Comparison of ENCODE assay signal across 17 cellular contexts in the genomic region with DNA sequence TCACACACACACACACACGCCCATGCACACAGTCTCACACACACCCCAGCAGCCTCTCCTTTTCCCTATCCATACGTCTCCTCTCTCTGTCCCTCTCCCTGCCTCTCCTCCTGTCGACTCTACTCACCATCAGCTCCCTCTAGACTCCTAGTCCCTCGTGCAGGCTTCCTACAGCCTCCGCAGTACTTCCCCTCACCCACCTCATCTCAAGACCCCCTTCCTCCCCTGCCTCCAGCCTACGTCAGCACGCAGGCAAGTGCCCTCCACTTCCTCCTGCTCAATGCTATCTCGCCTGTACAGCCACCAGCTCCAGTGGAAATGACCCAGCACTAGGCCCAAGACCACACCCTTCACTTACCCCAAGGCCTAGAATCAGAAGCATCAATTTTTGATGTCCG. TPM values are rescaled to one million over a fixed set of nuclear protein-coding genes. Genes with fewer than 3 reads are reported as not detected.
DNase-seq lines count a peak whose midpoint lies in the region; ATAC-seq, FAIRE-seq and TF ChIP-seq lines count a peak whose summit lies in the region.
"Had no signal": no experiment of that assay in that cellular context is flagged by ENCODE, and none has a peak within 500 bp of the region (broad histone marks: within the 10 kb centered on the region; RNA-seq: fewer than 3 reads in every experiment).

No MANE protein-coding gene starts in this region.

- POLR2A ChIA-PET in K562 (lab: Yijun Ruan, JAX), result interaction anchor here (0.6 to 2.4 kb wide), 2 partner anchors 11 to 478 kb away, joined by 4 to 10 read pairs; no protein-coding TSS in a partner anchor

- CTCF ChIA-PET in K562 (lab: Yijun Ruan, JAX; ENCODE audit: low intra/inter-chr PET ratio), result interaction anchor here (0.5 kb wide), 1 partner anchor 144 kb away, joined by 3 read pairs; no protein-coding TSS in a partner anchor

- WGBS in K562 (ENCODE audit: insufficient coverage, low coverage, missing lambda C conversion rate), result 18% methylated on average over 9 of the region's 9 CpGs

- H3K9me2 ChIP-seq in OCI-LY1 (ENCODE audit: low read depth, low read length), result no peaks in the 10 kb centered on the region

- peaks cover 46% of the 10 kb centered on the region for H3K4me1 Mint-ChIP-seq in activated CD4-positive, alpha-beta T cell treated with anti-CD3 and anti-CD28 coated beads, Interleukin-2, amount 10 ng/mL, durations not matched to agents 24 days and 14 days
- peaks cover 55% of the 10 kb centered on the region for H3K4me1 Mint-ChIP-seq in stimulated activated effector memory CD8-positive, alpha-beta T cell treated with anti-CD3 and anti-CD28 coated beads, Interleukin-12 subunit alpha, Interleukin-12 subunit beta, amount 100 ng/mL, for 72 hours

- H3K79me2 ChIP-seq in OCI-LY1 (ENCODE audit: insufficient read depth, low read length) (no peaks in the 10 kb centered on the region), K562 (ENCODE audit: control insufficient read depth, insufficient read depth, low read length) (no peaks in the 10 kb centered on the region)

- peak overlapping the region; percentile 80 for H3K4me3 Mint-ChIP-seq in activated CD4-positive, alpha-beta T cell treated with anti-CD3 and anti-CD28 coated beads, Interleukin-2, amount 10 ng/mL, durations not matched to agents 24 days and 14 days
- peak overlapping the region; percentile 53 for H3K4me3 Mint-ChIP-seq in stimulated activated effector memory CD8-positive, alpha-beta T cell treated with anti-CD3 and anti-CD28 coated beads, Interleukin-12 subunit alpha, Interleukin-12 subunit beta, amount 100 ng/mL, for 72 hours

- H2AFZ ChIP-seq in OCI-LY1 (ENCODE audit: low read length) (no peak overlapping the region), K562 (ENCODE audit: low read depth, low read length) (peak overlapping the region; percentile 78)

- H4K20me1 ChIP-seq in OCI-LY1 (ENCODE audit: insufficient read depth, low read length) (no peaks in the 10 kb centered on the region), K562 (replicated peaks; ENCODE audit: control insufficient read depth, insufficient read depth, low read length) (no peaks in the 10 kb centered on the region)

- peak; percentile 84 for FAIRE-seq in K562 (lab: Jason Lieb, UNC)

- H3K9me3 ChIP-seq in OCI-LY1 (ENCODE audit: low read length) (no peaks in the 10 kb centered on the region), K562 (replicated peaks; ENCODE audit: control insufficient read depth, insufficient read depth, low read depth, low read length) (no peaks in the 10 kb centered on the region)
- H3K9me3 ChIP-seq: thoracic aorta had no signal

- peak overlapping the region; percentile 94 for H3K27ac Mint-ChIP-seq in activated CD4-positive, alpha-beta T cell treated with anti-CD3 and anti-CD28 coated beads, Interleukin-2, amount 10 ng/mL, durations not matched to agents 24 days and 14 days
- H3K27ac Mint-ChIP-seq in stimulated activated effector memory CD8-positive, alpha-beta T cell treated with anti-CD3 and anti-CD28 coated beads, Interleukin-12 subunit alpha, Interleukin-12 subunit beta, amount 100 ng/mL, for 72 hours, result peak overlapping the region; percentile 95

- BruUV-seq in K562 (replicated peaks; lab: Mats Ljungman, UMichigan), result no TSS peak

- H3K4me1 ChIP-seq in OCI-LY1 (ENCODE audit: insufficient read depth, low read length, severe bottlenecking) (peaks cover 27% of the 10 kb centered on the region), K562 (replicated peaks in 1 of 2; ENCODE audit: control insufficient read depth in 2 of 2, insufficient read depth in 2 of 2, low read length in 2 of 2) (peaks cover 21 to 38% of the 10 kb centered on the region in 2 experiments)

- TF ChIP-seq EP300 in K562 (IDR thresholded peaks at IDR 0.05; ENCODE audit: low read length), result peak; percentile 65; the same call in 1 of the 2 replicates

- no peaks in the 10 kb centered on the region for H3K9me1 ChIP-seq in K562 (ENCODE audit: control insufficient read depth, insufficient read depth, low read length)

- H3K36me3 ChIP-seq in OCI-LY1 (ENCODE audit: insufficient read depth, low read length), result no peaks in the 10 kb centered on the region
- H3K36me3 ChIP-seq in K562 (ENCODE audit: control insufficient read depth, insufficient read depth, low read length), result no peaks in the 10 kb centered on the region
- H3K36me3 ChIP-seq: thoracic aorta, WERI-Rb-1 had no signal

- H3K36me3 Mint-ChIP-seq in activated CD4-positive, alpha-beta T cell treated with anti-CD3 and anti-CD28 coated beads, Interleukin-2, amount 10 ng/mL, durations not matched to agents 24 days and 14 days (ENCODE audit: low read depth), result peaks cover 14% of the 10 kb centered on the region
- H3K36me3 Mint-ChIP-seq in stimulated activated effector memory CD8-positive, alpha-beta T cell treated with anti-CD3 and anti-CD28 coated beads, Interleukin-12 subunit alpha, Interleukin-12 subunit beta, amount 100 ng/mL, for 72 hours, result no peaks in the 10 kb centered on the region

- ATAC-seq in K562, result peak; percentile 72
- ATAC-seq in stimulated activated effector memory CD8-positive, alpha-beta T cell treated with anti-CD3 and anti-CD28 coated beads, Interleukin-12 subunit alpha, Interleukin-12 subunit beta, amount 100 ng/mL, for 72 hours, result no peak

- H3K4me2 ChIP-seq in OCI-LY1 (ENCODE audit: low read length), result peak overlapping the region; percentile 48; the same call in 1 of the 2 replicates
- H3K4me2 ChIP-seq in K562 (ENCODE audit: insufficient read depth, low read length), result peak overlapping the region; percentile 69

- H3K27ac ChIP-seq in OCI-LY1 (ENCODE audit: low read depth, low read length, poor library complexity, severe bottlenecking) (peak overlapping the region; percentile 73), K562 (ENCODE audit: extremely low read depth, low read depth, low read length) (peak overlapping the region; percentile 63)
- H3K27ac ChIP-seq: thoracic aorta, WERI-Rb-1 had no signal

- intact Hi-C loops in activated CD4-positive, alpha-beta T cell treated with anti-CD3 and anti-CD28 coated beads, Interleukin-2, amount 10 ng/mL, durations not matched to agents 24 days and 14 days (cut with micrococcal nuclease), result loop anchor here (5.0 kb wide), 1 partner anchor 116 kb away; no protein-coding TSS in a partner anchor
- intact Hi-C loops in K562 (cut with micrococcal nuclease), result no loop called here
- intact Hi-C loops in posterior cingulate gyrus (cut with DNase I), result no loop called here

- H3K9ac ChIP-seq in OCI-LY1 (ENCODE audit: low read length) (no peak overlapping the region; the same call in 1 of the 2 replicates), K562 (ENCODE audit: insufficient read depth in 1 of 2, low read depth in 2 of 2, low read length in 2 of 2) (peak overlapping the region; percentile 38 to 53; a peak in 2 of 4 replicates)

- no peaks in the 10 kb centered on the region for H3F3A ChIP-seq in OCI-LY1 (ENCODE audit: insufficient read depth, low read length)

- no peaks in the 10 kb centered on the region for H3K27me3 ChIP-seq in OCI-LY1 (ENCODE audit: insufficient read depth, low read length)
- no peaks in the 10 kb centered on the region; a peak in 1 of 5 replicates for H3K27me3 ChIP-seq in K562 (ENCODE audit: control insufficient read depth in 2 of 2, insufficient read depth in 2 of 2, low read length in 2 of 2)

- peaks cover 2% of the 10 kb centered on the region for H3K27me3 Mint-ChIP-seq in activated CD4-positive, alpha-beta T cell treated with anti-CD3 and anti-CD28 coated beads, Interleukin-2, amount 10 ng/mL, durations not matched to agents 24 days and 14 days

- in situ Hi-C loops in K562 (cut with MboI), result no loop called here

- peaks cover 6% of the 10 kb centered on the region for H3K9me3 Mint-ChIP-seq in activated CD4-positive, alpha-beta T cell treated with anti-CD3 and anti-CD28 coated beads, Interleukin-2, amount 10 ng/mL, durations not matched to agents 24 days and 14 days
- H3K9me3 Mint-ChIP-seq in stimulated activated effector memory CD8-positive, alpha-beta T cell treated with anti-CD3 and anti-CD28 coated beads, Interleukin-12 subunit alpha, Interleukin-12 subunit beta, amount 100 ng/mL, for 72 hours, result no peaks in the 10 kb centered on the region

- no peak for TF ChIP-seq CTCF in OCI-LY1 (IDR thresholded peaks at IDR 0.05; ENCODE audit: low read length)
- TF ChIP-seq CTCF in K562 (IDR thresholded peaks at IDR 0.05 in 2 of 3, conservative IDR thresholded peaks at IDR 0.05 in 1 of 3; ENCODE audit: insufficient read depth in 2 of 3, low read depth in 1 of 3, low read length in 3 of 3), result no peak

- peak; percentile 57 for DNase-seq in activated CD4-positive, alpha-beta T cell treated with anti-CD3 and anti-CD28 coated beads, Interleukin-2, amount 10 ng/mL, durations not matched to agents 24 days and 14 days
- DNase-seq in activated CD4-positive, alpha-beta T cell treated with anti-CD3 and anti-CD28 coated beads, Interleukin-2, amount 50 U/mL, for 4 hours, result no peak
- DNase-seq in K562 (ENCODE audit: extremely low read depth in 1 of 4, low spot score in 3 of 4) (peak; percentile 61 to 81 (median 68)), posterior cingulate gyrus (no peak), C1 segment of cervical spinal cord (lab: John Stamatoyannopoulos, UW) (no peak), NCI-H1092 (lab: John Stamatoyannopoulos, UW) (no peak)
- peak in 1 of 2 donors; percentile 47 for DNase-seq in stimulated activated effector memory CD8-positive, alpha-beta T cell treated with anti-CD3 and anti-CD28 coated beads, Interleukin-12 subunit alpha, Interleukin-12 subunit beta, amount 100 ng/mL, for 72 hours (ENCODE audit: low spot score in 2 of 2)
- DNase-seq: DMS53, H7, NCI-H1417 treated with DMSO at 0.1 percent for 48 hours, SHP77 treated with DMSO at 0.1 percent for 48 hours, WERI-Rb-1 had no signal

- 0 out of 2 replicates have a peak, but pooled peaks have one; percentile 40 for TF ChIP-seq POLR2A in K562 (conservative IDR thresholded peaks at IDR 0.05)

- no peak for TF ChIP-seq RAD21 in K562 (CRISPR knock-in tag; conservative IDR thresholded peaks at IDR 0.05 in 1 of 2, IDR thresholded peaks at IDR 0.05 in 1 of 2)

- H3K4me3 ChIP-seq in OCI-LY1 (ENCODE audit: low read depth, low read length, poor library complexity, severe bottlenecking), result peak overlapping the region; percentile 25
- H3K4me3 ChIP-seq in K562, result no peak overlapping the region
- H3K4me3 ChIP-seq: thoracic aorta had no signal

RNA-seq across cellular contexts. Expression of a gene that starts 0.8 kb away (rescaled TPM):
- 3.5 TPM in 2 replicates for total RNA-seq in activated CD4-positive, alpha-beta T cell treated with anti-CD3 and anti-CD28 coated beads, Interleukin-2, amount 10 ng/mL, durations not matched to agents 24 days and 14 days
- total RNA-seq in K562 (2011; cell fraction: chromatin; rRNA removed; ENCODE audit: low replicate concordance), result 1.7 and 1.9 TPM in 2 replicates
- total RNA-seq in K562 (2011; cell fraction: nucleolus; rRNA removed), result 2.0 and 4.3 TPM in 2 replicates
- total RNA-seq in K562 (2011; cell fraction: nucleoplasm; rRNA removed), result 3.6 and 4.0 TPM in 2 replicates
- total RNA-seq in K562 (2014; rRNA removed) (1.8 and 2.6 TPM in 2 replicates), K562 (2014; rRNA removed; fragmentation: Illumina TruSeq; extraction: Trizol) (1.2 and 1.4 TPM in 2 replicates), K562 (2015; rRNA removed; fragmentation: Illumina TruSeq; extraction: Trizol) (0.62 and 0.64 TPM in 2 replicates), K562 (2021) (1.9 and 2.2 TPM in 2 replicates)
- polyA plus RNA-seq in K562 (2011; rRNA removed) (0.34 and 0.86 TPM in 2 replicates), K562 (2014; fragmentation: Illumina TruSeq; extraction: Trizol) (2.9 and 3.3 TPM in 2 replicates), K562 (2014; fragmentation: Nextera tagmentation; extraction: Ambion mirVana) (under 1 TPM; 0.20 to 0.27 TPM), K562 (2014; rRNA removed) (1.3 and 1.6 TPM in 2 replicates)
- 0.34 and 1.5 TPM in 2 replicates for polyA plus RNA-seq in K562 (2011; cell fraction: cytosol; rRNA removed)
- 0.11 and 0.46 TPM in 2 replicates for polyA plus RNA-seq in K562 (2011; cell fraction: nucleus; rRNA removed)
- polyA plus RNA-seq in K562 (2012), result 2.1 and 7.3 TPM in 2 replicates
- polyA minus RNA-seq in K562 (2011; rRNA and poly(A)+ RNA removed), result 0.39 and 1.2 TPM in 2 replicates
- polyA minus RNA-seq in K562 (2011; cell fraction: cytosol; rRNA and poly(A)+ RNA removed), result 0.76 TPM in 1 of 2 replicates, not detected in the other
- polyA minus RNA-seq in K562 (2011; cell fraction: nucleus; rRNA and poly(A)+ RNA removed), result 0.11 and 0.54 TPM in 2 replicates
- total RNA-seq: A673, chondrocyte, fibroblast of lung, H7 had no signal
- polyA plus RNA-seq: fibroblast of lung had no signal

RNA-seq across cellular contexts. Expression of a gene that starts 26.4 kb away (rescaled TPM):
- not detected in 2 replicates for total RNA-seq in activated CD4-positive, alpha-beta T cell treated with anti-CD3 and anti-CD28 coated beads, Interleukin-2, amount 10 ng/mL, durations not matched to agents 24 days and 14 days
- total RNA-seq in K562 (2011; cell fraction: chromatin; rRNA removed; ENCODE audit: low replicate concordance), result not detected in 2 replicates
- not detected in 2 replicates for total RNA-seq in K562 (2011; cell fraction: nucleolus; rRNA removed)
- not detected in 2 replicates for total RNA-seq in K562 (2011; cell fraction: nucleoplasm; rRNA removed)
- not detected in 2 replicates for total RNA-seq in K562 (2014; rRNA removed)
- not detected in 2 replicates for total RNA-seq in K562 (2014; rRNA removed; fragmentation: Illumina TruSeq; extraction: Trizol)
- total RNA-seq in K562 (2015; rRNA removed; fragmentation: Illumina TruSeq; extraction: Trizol), result not detected in 2 replicates
- not detected in 2 replicates for total RNA-seq in K562 (2021)
- polyA plus RNA-seq in K562 (2011; rRNA removed), result not detected in 2 replicates
- not detected in 2 replicates for polyA plus RNA-seq in K562 (2011; cell fraction: cytosol; rRNA removed)
- not detected in 2 replicates for polyA plus RNA-seq in K562 (2011; cell fraction: nucleus; rRNA removed)
- not detected in 2 replicates for polyA plus RNA-seq in K562 (2012)
- not detected in 2 replicates for polyA plus RNA-seq in K562 (2014; fragmentation: Illumina TruSeq; extraction: Trizol)
- polyA plus RNA-seq in K562 (2014; fragmentation: Nextera tagmentation; extraction: Ambion mirVana), result not detected
- polyA plus RNA-seq in K562 (2014; rRNA removed), result not detected in 2 replicates
- not detected in 2 replicates for polyA minus RNA-seq in K562 (2011; rRNA and poly(A)+ RNA removed)
- polyA minus RNA-seq in K562 (2011; cell fraction: cytosol; rRNA and poly(A)+ RNA removed), result not detected in 2 replicates
- not detected in 2 replicates for polyA minus RNA-seq in K562 (2011; cell fraction: nucleus; rRNA and poly(A)+ RNA removed)
- total RNA-seq: A673, chondrocyte, fibroblast of lung, H7, thoracic aorta had no signal
- polyA plus RNA-seq: fibroblast of lung had no signal

RNA-seq across cellular contexts. Expression of a gene that starts 38.9 kb away (rescaled TPM):
- total RNA-seq in activated CD4-positive, alpha-beta T cell treated with anti-CD3 and anti-CD28 coated beads, Interleukin-2, amount 10 ng/mL, durations not matched to agents 24 days and 14 days, result not detected in 2 replicates
- not detected in 2 replicates for total RNA-seq in K562 (2011; cell fraction: chromatin; rRNA removed; ENCODE audit: low replicate concordance)
- total RNA-seq in K562 (2011; cell fraction: nucleolus; rRNA removed), result not detected in 2 replicates
- not detected in 2 replicates for total RNA-seq in K562 (2011; cell fraction: nucleoplasm; rRNA removed)
- not detected in 2 replicates for total RNA-seq in K562 (2014; rRNA removed)
- not detected in 2 replicates for total RNA-seq in K562 (2014; rRNA removed; fragmentation: Illumina TruSeq; extraction: Trizol)
- not detected in 2 replicates for total RNA-seq in K562 (2015; rRNA removed; fragmentation: Illumina TruSeq; extraction: Trizol)
- not detected in 2 replicates for total RNA-seq in K562 (2021)
- polyA plus RNA-seq in K562 (2011; rRNA removed), result not detected in 2 replicates
- not detected in 2 replicates for polyA plus RNA-seq in K562 (2011; cell fraction: cytosol; rRNA removed)
- not detected in 2 replicates for polyA plus RNA-seq in K562 (2011; cell fraction: nucleus; rRNA removed)
- polyA plus RNA-seq in K562 (2012), result not detected in 2 replicates
- polyA plus RNA-seq in K562 (2014; fragmentation: Illumina TruSeq; extraction: Trizol), result not detected in 2 replicates
- polyA plus RNA-seq in K562 (2014; fragmentation: Nextera tagmentation; extraction: Ambion mirVana), result not detected
- not detected in 2 replicates for polyA plus RNA-seq in K562 (2014; rRNA removed)
- not detected in 2 replicates for polyA minus RNA-seq in K562 (2011; rRNA and poly(A)+ RNA removed)
- polyA minus RNA-seq in K562 (2011; cell fraction: cytosol; rRNA and poly(A)+ RNA removed), result not detected in 2 replicates
- not detected in 2 replicates for polyA minus RNA-seq in K562 (2011; cell fraction: nucleus; rRNA and poly(A)+ RNA removed)
- total RNA-seq: A673, chondrocyte, H7 had no signal
- polyA plus RNA-seq: fibroblast of lung had no signal

RNA-seq across cellular contexts. Expression of a gene that starts 47.6 kb away (rescaled TPM):
- not detected in 2 replicates for total RNA-seq in activated CD4-positive, alpha-beta T cell treated with anti-CD3 and anti-CD28 coated beads, Interleukin-2, amount 10 ng/mL, durations not matched to agents 24 days and 14 days
- not detected in 2 replicates for total RNA-seq in K562 (2011; cell fraction: chromatin; rRNA removed; ENCODE audit: low replicate concordance)
- total RNA-seq in K562 (2011; cell fraction: nucleolus; rRNA removed), result not detected in 2 replicates
- total RNA-seq in K562 (2011; cell fraction: nucleoplasm; rRNA removed), result not detected in 2 replicates
- total RNA-seq in K562 (2014; rRNA removed) (not detected in 2 replicates), K562 (2014; rRNA removed; fragmentation: Illumina TruSeq; extraction: Trizol) (not detected in 2 replicates), K562 (2015; rRNA removed; fragmentation: Illumina TruSeq; extraction: Trizol) (not detected in 2 replicates), K562 (2021) (not detected in 2 replicates)
- polyA plus RNA-seq in K562 (2011; rRNA removed) (not detected in 2 replicates), K562 (2014; fragmentation: Illumina TruSeq; extraction: Trizol) (not detected in 2 replicates), K562 (2014; fragmentation: Nextera tagmentation; extraction: Ambion mirVana) (not detected), K562 (2014; rRNA removed) (not detected in 2 replicates)
- polyA plus RNA-seq in K562 (2011; cell fraction: cytosol; rRNA removed), result not detected in 2 replicates
- polyA plus RNA-seq in K562 (2011; cell fraction: nucleus; rRNA removed), result not detected in 2 replicates
- not detected in 2 replicates for polyA plus RNA-seq in K562 (2012)
- not detected in 2 replicates for polyA minus RNA-seq in K562 (2011; rRNA and poly(A)+ RNA removed)
- not detected in 2 replicates for polyA minus RNA-seq in K562 (2011; cell fraction: cytosol; rRNA and poly(A)+ RNA removed)
- not detected in 2 replicates for polyA minus RNA-seq in K562 (2011; cell fraction: nucleus; rRNA and poly(A)+ RNA removed)
- total RNA-seq: A673, chondrocyte, fibroblast of lung, H7 had no signal
- polyA plus RNA-seq: fibroblast of lung had no signal

Comparison
In these comparisons a context has a peak if more than half of its experiments do, and no peak if none do; other contexts are left out.
1. DNase-seq: peak in activated CD4-positive, alpha-beta T cell treated with anti-CD3 and anti-CD28 coated beads, Interleukin-2, amount 10 ng/mL, durations not matched to agents 24 days and 14 days (single experiment) and K562 (4 of 4); none in activated CD4-positive, alpha-beta T cell treated with anti-CD3 and anti-CD28 coated beads, Interleukin-2, amount 50 U/mL, for 4 hours (0 of 2), posterior cingulate gyrus (0 of 10), C1 segment of cervical spinal cord (0 of 14) and NCI-H1092 (single experiment).